ENCODE assay signal across 1 cellular context in genomic region chr3:2268779-2269178, GRCh38.
TF ChIP-seq lines count a peak whose summit lies in the region.

No MANE protein-coding gene starts in this region.

TF ChIP-seq in SK-N-SH treated with all-trans-retinoic acid at 6 μM for 48 hours, 23 proteins besides CTCF, POLR2A, EP300 and RAD21 (continued from another document):
- TF ChIP-seq TSHZ2 (CRISPR knock-in tag; IDR thresholded peaks at IDR 0.05) (no peak), PPARA (CRISPR knock-in tag; IDR thresholded peaks at IDR 0.05; ENCODE audit: borderline replicate concordance) (no peak), ZNF565 (CRISPR knock-in tag; conservative IDR thresholded peaks at IDR 0.05; ENCODE audit: low read depth) (no peak), TOX (CRISPR knock-in tag; IDR thresholded peaks at IDR 0.05; ENCODE audit: borderline replicate concordance) (no peak), CREB5 (CRISPR knock-in tag; IDR thresholded peaks at IDR 0.05; ENCODE audit: low read depth) (no peak), GLIS3 (CRISPR knock-in tag; IDR thresholded peaks at IDR 0.05) (no peak), CSDC2 (CRISPR knock-in tag; IDR thresholded peaks at IDR 0.05) (no peak), ZNF8 (CRISPR knock-in tag; IDR thresholded peaks at IDR 0.05) (no peak), CSRNP3 (CRISPR knock-in tag; IDR thresholded peaks at IDR 0.05) (no peak), ZFP30 (CRISPR knock-in tag; IDR thresholded peaks at IDR 0.05) (no peak), ESRRG (CRISPR knock-in tag; IDR thresholded peaks at IDR 0.05) (no peak), ZNF70 (CRISPR knock-in tag; IDR thresholded peaks at IDR 0.05) (no peak), TCF4 (CRISPR knock-in tag; IDR thresholded peaks at IDR 0.05; ENCODE audit: borderline replicate concordance) (no peak)
